ENCODE assay signal across 10 cellular contexts in genomic region chr13:33262069-33262487, GRCh38. TPM values are rescaled to one million over a fixed set of nuclear protein-coding genes. Genes with fewer than 3 reads are reported as not detected.
A peak's percentile ranks its signal among the peaks of the same experiment; 100 is the strongest.
DNase-seq lines count a peak whose midpoint lies in the region; TF ChIP-seq lines count a peak whose summit lies in the region.
"Had no signal": no experiment of that assay in that cellular context is flagged by ENCODE, and none has a peak within 500 bp of the region (broad histone marks: within the 10 kb centered on the region; RNA-seq: fewer than 3 reads in every experiment).

No MANE protein-coding gene starts in this region.

- H3K9me3 Mint-ChIP-seq in activated naive CD4-positive, alpha-beta T cell treated with anti-CD3 and anti-CD28 coated beads, Interleukin-2, amount 10 ng/mL, durations not matched to agents 7 days and 5 days: no peaks in the 10 kb centered on the region
- H3K9me3 Mint-ChIP-seq: activated CD8-positive, alpha-beta T cell treated with anti-CD3 and anti-CD28 coated beads for 36 hours had no signal

- H3K36me3 Mint-ChIP-seq in activated naive CD4-positive, alpha-beta T cell treated with anti-CD3 and anti-CD28 coated beads, Interleukin-2, amount 10 ng/mL, durations not matched to agents 7 days and 5 days: no peaks in the 10 kb centered on the region

- H3K4me3 ChIP-seq in dorsolateral prefrontal cortex: peak overlapping the region in 24 of 59 donors; percentile 0 to 51 (median 26)
- H3K4me3 ChIP-seq in mesodermal cell (ENCODE audit: extremely low read depth, insufficient read depth, low read length, poor library complexity, severe bottlenecking): no peak overlapping the region
- no peak overlapping the region for H3K4me3 ChIP-seq in testis
- H3K4me3 ChIP-seq: BLaER1 had no signal

- H3K27ac Mint-ChIP-seq in activated naive CD4-positive, alpha-beta T cell treated with anti-CD3 and anti-CD28 coated beads, Interleukin-2, amount 10 ng/mL, durations not matched to agents 7 days and 5 days: no peak overlapping the region
- H3K27ac Mint-ChIP-seq: activated CD8-positive, alpha-beta T cell treated with anti-CD3 and anti-CD28 coated beads for 36 hours had no signal

- H3K27me3 Mint-ChIP-seq in activated naive CD4-positive, alpha-beta T cell treated with anti-CD3 and anti-CD28 coated beads, Interleukin-2, amount 10 ng/mL, durations not matched to agents 7 days and 5 days: no peaks in the 10 kb centered on the region

- intact Hi-C loops in dorsolateral prefrontal cortex (cut with DNase I) (loop anchor here (2.0 to 5.0 kb wide), 2 partner anchors 23 to 35 kb away; partner anchors contain the start of gene STARD13 (in 1 of the 2)), testis (cut with DNase I; ENCODE audit: low total_unique reads) (no loop called here)

- H3K36me3 ChIP-seq in mesodermal cell (ENCODE audit: control insufficient read depth, insufficient read depth, low read length): no peaks in the 10 kb centered on the region
- H3K36me3 ChIP-seq in testis (ENCODE audit: low read depth, missing control alignments): no peaks in the 10 kb centered on the region
- H3K36me3 ChIP-seq: BLaER1 had no signal

- no peaks in the 10 kb centered on the region for H3K9me3 ChIP-seq in mesodermal cell (ENCODE audit: control insufficient read depth, low read length)
- no peaks in the 10 kb centered on the region for H3K9me3 ChIP-seq in testis
- H3K9me3 ChIP-seq: BLaER1 had no signal

- 66 to 68% methylated on average over 4 to 5 of the region's 6 CpGs for WGBS in mesodermal cell (ENCODE audit: insufficient coverage in 2 of 2), 2 experiments
- whole genome bisulfite sequencing in testis, 2 donors: 75 to 80% methylated on average over 6 of the region's 6 CpGs

- TF ChIP-seq CTCF in dorsolateral prefrontal cortex (IDR thresholded peaks at IDR 0.05 in 54 of 56, conservative IDR thresholded peaks at IDR 0.05 in 2 of 56; ENCODE audit: low read depth in 1 of 56, partially characterized antibody in 56 of 56) (no peak), testis (IDR thresholded peaks at IDR 0.05) (no peak)

- no peak for TF ChIP-seq POLR2A in testis (IDR thresholded peaks at IDR 0.05)

- DNase-seq in A172 (ENCODE audit: low spot score) (peak; percentile 88), NCI-H1105 (lab: John Stamatoyannopoulos, UW) (peak; percentile 27), dorsolateral prefrontal cortex (peak in 3 of 10 donors; percentile 33 to 65 (median 50)), testis (no peak), NCI-H187 (lab: John Stamatoyannopoulos, UW) (no peak)
- no peak for DNase-seq in stimulated activated naive CD4-positive, alpha-beta T cell treated with Interleukin-2 at 50 U/mL for 16 hours (lab: John Stamatoyannopoulos, UW)
- DNase-seq in activated naive CD4-positive, alpha-beta T cell treated with anti-CD3 and anti-CD28 coated beads, Interleukin-2, amount 10 ng/mL, durations not matched to agents 7 days and 5 days: no peak
- DNase-seq: activated CD8-positive, alpha-beta T cell treated with anti-CD3 and anti-CD28 coated beads for 36 hours had no signal

- no peaks in the 10 kb centered on the region for H3K27me3 ChIP-seq in dorsolateral prefrontal cortex
- H3K27me3 ChIP-seq in testis: no peaks in the 10 kb centered on the region
- H3K27me3 ChIP-seq: BLaER1 had no signal

- H3K4me1 ChIP-seq in mesodermal cell (ENCODE audit: control insufficient read depth, insufficient read depth, low read length, poor library complexity, severe bottlenecking): peaks cover 10% of the 10 kb centered on the region
- no peaks in the 10 kb centered on the region for H3K4me1 ChIP-seq in testis
- H3K4me1 ChIP-seq: BLaER1 had no signal

- H3K27ac ChIP-seq in dorsolateral prefrontal cortex (peak overlapping the region; percentile 32 to 96 (median 91)), mesodermal cell (ENCODE audit: low read depth, low read length, severe bottlenecking) (peak overlapping the region; percentile 23), testis (no peak overlapping the region)
- H3K27ac ChIP-seq: BLaER1 had no signal

- H3K4me1 Mint-ChIP-seq in activated naive CD4-positive, alpha-beta T cell treated with anti-CD3 and anti-CD28 coated beads, Interleukin-2, amount 10 ng/mL, durations not matched to agents 7 days and 5 days: no peaks in the 10 kb centered on the region

- H3K4me3 Mint-ChIP-seq in activated naive CD4-positive, alpha-beta T cell treated with anti-CD3 and anti-CD28 coated beads, Interleukin-2, amount 10 ng/mL, durations not matched to agents 7 days and 5 days: no peak overlapping the region
- H3K4me3 Mint-ChIP-seq: activated CD8-positive, alpha-beta T cell treated with anti-CD3 and anti-CD28 coated beads for 36 hours had no signal

- CTCF ChIA-PET in activated naive CD4-positive, alpha-beta T cell treated with anti-CD3 and anti-CD28 coated beads, Interleukin-2, amount 10 ng/mL, durations not matched to agents 7 days and 5 days (lab: Charles Lee): no interaction called here

RNA-seq across cellular contexts. Expression of gene STARD13, which starts 23.5 kb away (rescaled TPM):
- 8.3 and 9.0 TPM in 2 replicates for total RNA-seq in A172 (2014; rRNA removed; shearing (Covaris generic))
- 10 to 100 TPM; 42.3 to 91.6 (median 62.0) TPM for total RNA-seq in dorsolateral prefrontal cortex
- polyA plus RNA-seq in mesodermal cell (2013, experiment 1 of 2): 7.7 TPM
- 7.5 TPM for polyA plus RNA-seq in mesodermal cell (2013, experiment 2 of 2)
- 10 to 100 TPM; 24.4 to 33.7 TPM for total RNA-seq in testis
- 7.2 TPM for polyA plus RNA-seq in testis (ENCODE audit: insufficient read depth, low read depth, low replicate concordance)
- total RNA-seq: activated CD8-positive, alpha-beta T cell treated with anti-CD3 and anti-CD28 coated beads for 36 hours had no signal

Comparison
In these comparisons a context has a peak if more than half of its experiments do, and no peak if none do; other contexts are left out.
1. DNase-seq: peak in A172 (single experiment) and NCI-H1105 (single experiment); none in stimulated activated naive CD4-positive, alpha-beta T cell treated with Interleukin-2 at 50 U/mL for 16 hours (single experiment), testis (single experiment), activated naive CD4-positive, alpha-beta T cell treated with anti-CD3 and anti-CD28 coated beads, Interleukin-2, amount 10 ng/mL, durations not matched to agents 7 days and 5 days (single experiment) and NCI-H187 (0 of 2).
2. H3K27ac ChIP-seq: peak in dorsolateral prefrontal cortex (59 of 59) and mesodermal cell (single experiment); none in testis (0 of 2).